Comparison of ENCODE assay signal across 10 cellular contexts in the genomic region with DNA sequence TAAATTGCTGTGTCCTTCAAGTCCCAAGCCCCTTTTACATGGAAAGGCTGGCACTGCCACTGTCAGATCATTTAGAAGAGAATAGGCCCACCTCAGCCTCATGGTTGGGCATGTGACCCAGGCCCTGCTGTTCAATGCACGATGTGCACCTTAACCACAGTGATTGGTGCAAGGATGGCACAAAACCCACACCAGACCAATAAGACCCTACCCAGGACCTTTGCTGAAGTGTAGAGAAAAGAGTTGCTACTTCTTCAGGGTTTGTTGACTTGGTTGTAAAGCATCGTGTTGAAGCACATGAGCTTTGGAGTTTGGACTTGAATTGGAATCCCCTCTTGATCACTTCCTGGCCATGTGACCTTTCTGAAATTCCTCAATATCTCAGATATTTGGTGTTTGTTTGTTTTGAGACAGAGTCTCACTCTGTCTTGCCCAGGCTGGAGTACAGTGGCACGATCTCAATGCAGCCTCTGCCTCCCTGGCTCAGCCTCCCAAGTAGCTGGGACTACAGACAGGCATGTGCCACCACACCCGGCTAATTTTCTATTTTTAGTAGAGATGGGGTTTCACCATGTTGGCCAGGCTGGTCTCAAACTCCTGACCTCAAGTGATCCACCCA. TPM values are rescaled to one million over a fixed set of nuclear protein-coding genes. Genes with fewer than 3 reads are reported as not detected.
DNase-seq lines count a peak whose midpoint lies in the region; ATAC-seq and TF ChIP-seq lines count a peak whose summit lies in the region.
"Had no signal": no experiment of that assay in that cellular context is flagged by ENCODE, and none has a peak within 500 bp of the region (broad histone marks: within the 10 kb centered on the region; RNA-seq: fewer than 3 reads in every experiment).

No MANE protein-coding gene starts in this region.

- no peak for TF ChIP-seq CTCF in liver (IDR thresholded peaks at IDR 0.05; ENCODE audit: low read depth, low read length, missing input control)

- no peak for ATAC-seq in stimulated activated naive CD8-positive, alpha-beta T cell treated with anti-CD3 and anti-CD28 coated beads, Interleukin-15, amount 100 ng/mL, for 72 hours

- peaks cover 16% of the 10 kb centered on the region for H3K4me1 Mint-ChIP-seq in stimulated activated naive CD8-positive, alpha-beta T cell treated with anti-CD3 and anti-CD28 coated beads, Interleukin-15, Interleukin-2, amounts not matched to agents 100 ng/mL and 50 ng/mL, for 24 hours (ENCODE audit: low read depth)
- H3K4me1 Mint-ChIP-seq in stimulated activated naive CD8-positive, alpha-beta T cell treated with anti-CD3 and anti-CD28 coated beads, Interleukin-15, amount 100 ng/mL, for 72 hours = peaks cover 7% of the 10 kb centered on the region
- H3K4me1 Mint-ChIP-seq in activated T-helper 1 cell treated with anti-CD3 and anti-CD28 coated beads, Interleukin-12 subunit alpha, Interleukin-12 subunit beta, Interleukin-2, Interleukin-4 antibody, amounts not matched to agents 30 ng/mL and 10 ng/mL and 1 ng/mL, durations not matched to agents 14 hours and 24 hours and 36 hours (ENCODE audit: low read depth) = peaks cover 3% of the 10 kb centered on the region

- H3K27me3 Mint-ChIP-seq in stimulated activated naive CD8-positive, alpha-beta T cell treated with anti-CD3 and anti-CD28 coated beads, Interleukin-15, Interleukin-2, amounts not matched to agents 100 ng/mL and 50 ng/mL, for 24 hours = no peaks in the 10 kb centered on the region
- no peaks in the 10 kb centered on the region for H3K27me3 Mint-ChIP-seq in stimulated activated naive CD8-positive, alpha-beta T cell treated with anti-CD3 and anti-CD28 coated beads, Interleukin-15, amount 100 ng/mL, for 72 hours
- peaks cover 2% of the 10 kb centered on the region for H3K27me3 Mint-ChIP-seq in activated T-helper 1 cell treated with anti-CD3 and anti-CD28 coated beads, Interleukin-12 subunit alpha, Interleukin-12 subunit beta, Interleukin-2, Interleukin-4 antibody, amounts not matched to agents 30 ng/mL and 10 ng/mL and 1 ng/mL, durations not matched to agents 14 hours and 24 hours and 36 hours (ENCODE audit: insufficient read depth)

- H3K27ac Mint-ChIP-seq in stimulated activated naive CD8-positive, alpha-beta T cell treated with anti-CD3 and anti-CD28 coated beads, Interleukin-15, Interleukin-2, amounts not matched to agents 100 ng/mL and 50 ng/mL, for 24 hours = peak overlapping the region; percentile 83
- no peak overlapping the region for H3K27ac Mint-ChIP-seq in stimulated activated naive CD8-positive, alpha-beta T cell treated with anti-CD3 and anti-CD28 coated beads, Interleukin-15, amount 100 ng/mL, for 72 hours
- H3K27ac Mint-ChIP-seq in activated T-helper 1 cell treated with anti-CD3 and anti-CD28 coated beads, Interleukin-12 subunit alpha, Interleukin-12 subunit beta, Interleukin-2, Interleukin-4 antibody, amounts not matched to agents 30 ng/mL and 10 ng/mL and 1 ng/mL, durations not matched to agents 14 hours and 24 hours and 36 hours = peak overlapping the region; percentile 62
- H3K27ac Mint-ChIP-seq: CD8-positive, alpha-beta T cell had no signal

- no peak for DNase-seq in stimulated activated naive CD8-positive, alpha-beta T cell treated with anti-CD3 and anti-CD28 coated beads, Interleukin-15, amount 100 ng/mL, for 72 hours
- DNase-seq in activated T-helper 1 cell treated with anti-CD3 and anti-CD28 coated beads, Interleukin-12 subunit alpha, Interleukin-12 subunit beta, Interleukin-2, Interleukin-4 antibody, amounts not matched to agents 30 ng/mL and 10 ng/mL and 1 ng/mL, durations not matched to agents 14 hours and 24 hours and 36 hours (ENCODE audit: low spot score) = no peak
- DNase-seq in effector memory CD4-positive, alpha-beta T cell = no peak
- DNase-seq in activated gamma-delta T cell (lab: John Stamatoyannopoulos, UW) (no peak), NCI-H146 treated with DMSO at 0.1 percent for 48 hours (lab: John Stamatoyannopoulos, UW; ENCODE audit: unreplicated experiment) (no peak)

- no peak overlapping the region for H3K27ac ChIP-seq in liver (ENCODE audit: low read depth in 1 of 2, low read length in 2 of 2)
- H3K27ac ChIP-seq in effector memory CD4-positive, alpha-beta T cell (ENCODE audit: insufficient read depth, low read length, poor library complexity, severe bottlenecking) = no peak overlapping the region
- H3K27ac ChIP-seq: BLaER1 had no signal

- H3K36me3 ChIP-seq in liver (ENCODE audit: control insufficient read depth in 4 of 4, insufficient read depth in 3 of 4, low read depth in 1 of 4, low read length in 3 of 4) = no peaks in the 10 kb centered on the region
- no peaks in the 10 kb centered on the region for H3K36me3 ChIP-seq in effector memory CD4-positive, alpha-beta T cell (ENCODE audit: control insufficient read depth, insufficient read depth, low read length)
- H3K36me3 ChIP-seq: BLaER1 had no signal

- TF ChIP-seq RAD21 in liver (IDR thresholded peaks at IDR 0.05) = no peak

- H3K4me1 ChIP-seq in liver (ENCODE audit: control insufficient read depth in 4 of 4, insufficient read depth in 4 of 4, low read length in 3 of 4) = peaks cover 0 to 17% (median 11%) of the 10 kb centered on the region in 4 donors
- no peaks in the 10 kb centered on the region for H3K4me1 ChIP-seq in effector memory CD4-positive, alpha-beta T cell (ENCODE audit: control insufficient read depth, insufficient read depth, low read length, poor library complexity, severe bottlenecking)

- H3K27me3 ChIP-seq in liver (ENCODE audit: control insufficient read depth in 4 of 4, insufficient read depth in 4 of 4, low read length in 3 of 4) = no peaks in the 10 kb centered on the region
- H3K27me3 ChIP-seq in effector memory CD4-positive, alpha-beta T cell (replicated peaks; ENCODE audit: control insufficient read depth, insufficient read depth, low read length, poor library complexity, severe bottlenecking) = no peaks in the 10 kb centered on the region
- H3K27me3 ChIP-seq: BLaER1 had no signal

- H3K9ac ChIP-seq in liver (ENCODE audit: low read depth in 1 of 2, low read length in 2 of 2) = no peak overlapping the region
- H3K9ac ChIP-seq: BLaER1 had no signal

- H3K9me3 Mint-ChIP-seq in stimulated activated naive CD8-positive, alpha-beta T cell treated with anti-CD3 and anti-CD28 coated beads, Interleukin-15, Interleukin-2, amounts not matched to agents 100 ng/mL and 50 ng/mL, for 24 hours = no peaks in the 10 kb centered on the region
- no peaks in the 10 kb centered on the region for H3K9me3 Mint-ChIP-seq in stimulated activated naive CD8-positive, alpha-beta T cell treated with anti-CD3 and anti-CD28 coated beads, Interleukin-15, amount 100 ng/mL, for 72 hours
- no peaks in the 10 kb centered on the region for H3K9me3 Mint-ChIP-seq in activated T-helper 1 cell treated with anti-CD3 and anti-CD28 coated beads, Interleukin-12 subunit alpha, Interleukin-12 subunit beta, Interleukin-2, Interleukin-4 antibody, amounts not matched to agents 30 ng/mL and 10 ng/mL and 1 ng/mL, durations not matched to agents 14 hours and 24 hours and 36 hours
- H3K9me3 Mint-ChIP-seq: CD8-positive, alpha-beta T cell had no signal

- no peaks in the 10 kb centered on the region for H3K36me3 Mint-ChIP-seq in stimulated activated naive CD8-positive, alpha-beta T cell treated with anti-CD3 and anti-CD28 coated beads, Interleukin-15, Interleukin-2, amounts not matched to agents 100 ng/mL and 50 ng/mL, for 24 hours (ENCODE audit: low read depth)
- no peaks in the 10 kb centered on the region for H3K36me3 Mint-ChIP-seq in activated T-helper 1 cell treated with anti-CD3 and anti-CD28 coated beads, Interleukin-12 subunit alpha, Interleukin-12 subunit beta, Interleukin-2, Interleukin-4 antibody, amounts not matched to agents 30 ng/mL and 10 ng/mL and 1 ng/mL, durations not matched to agents 14 hours and 24 hours and 36 hours (ENCODE audit: low read depth)
- H3K36me3 Mint-ChIP-seq: CD8-positive, alpha-beta T cell had no signal

- no peaks in the 10 kb centered on the region for H3K9me3 ChIP-seq in liver (ENCODE audit: control insufficient read depth in 4 of 4, low read length in 3 of 4)
- H3K9me3 ChIP-seq in effector memory CD4-positive, alpha-beta T cell (ENCODE audit: control insufficient read depth, low read length) = no peaks in the 10 kb centered on the region
- H3K9me3 ChIP-seq: BLaER1 had no signal

- no peak overlapping the region for H3K4me3 Mint-ChIP-seq in stimulated activated naive CD8-positive, alpha-beta T cell treated with anti-CD3 and anti-CD28 coated beads, Interleukin-15, Interleukin-2, amounts not matched to agents 100 ng/mL and 50 ng/mL, for 24 hours
- H3K4me3 Mint-ChIP-seq in stimulated activated naive CD8-positive, alpha-beta T cell treated with anti-CD3 and anti-CD28 coated beads, Interleukin-15, amount 100 ng/mL, for 72 hours = no peak overlapping the region
- H3K4me3 Mint-ChIP-seq in activated T-helper 1 cell treated with anti-CD3 and anti-CD28 coated beads, Interleukin-12 subunit alpha, Interleukin-12 subunit beta, Interleukin-2, Interleukin-4 antibody, amounts not matched to agents 30 ng/mL and 10 ng/mL and 1 ng/mL, durations not matched to agents 14 hours and 24 hours and 36 hours = no peak overlapping the region
- H3K4me3 Mint-ChIP-seq: CD8-positive, alpha-beta T cell had no signal

- 60% methylated on average over 4 of the region's 4 CpGs for WGBS in liver

- intact Hi-C loops in activated T-helper 1 cell treated with anti-CD3 and anti-CD28 coated beads, Interleukin-12 subunit alpha, Interleukin-12 subunit beta, Interleukin-2, Interleukin-4 antibody, amounts not matched to agents 30 ng/mL and 10 ng/mL and 1 ng/mL, durations not matched to agents 14 hours and 24 hours and 36 hours (cut with micrococcal nuclease) = loop anchor here (2.0 to 10.0 kb wide), 6 partner anchors 24 to 1208 kb away; a partner anchor contains a TSS

- no peak overlapping the region for H3K4me3 ChIP-seq in liver (ENCODE audit: low read depth in 1 of 3, low read length in 3 of 3)
- no peak overlapping the region for H3K4me3 ChIP-seq in effector memory CD4-positive, alpha-beta T cell (ENCODE audit: insufficient read depth, low read depth, low read length, poor library complexity, severe bottlenecking)
- H3K4me3 ChIP-seq: BLaER1, K562 had no signal

TF ChIP-seq in liver, 16 proteins besides CTCF, POLR2A, EP300 and RAD21:
- TF ChIP-seq TAF1 (conservative IDR thresholded peaks at IDR 0.05) = no peak
- TF ChIP-seq HNF4A (conservative IDR thresholded peaks at IDR 0.05) = peak; percentile 11 to 51
- TF ChIP-seq GABPA (IDR thresholded peaks at IDR 0.05 in 1 of 2, conservative IDR thresholded peaks at IDR 0.05 in 1 of 2) = no peak

RNA-seq across cellular contexts. Expression of a gene that starts 24.8 kb away (rescaled TPM):
- total RNA-seq in activated T-helper 1 cell treated with anti-CD3 and anti-CD28 coated beads, Interleukin-12 subunit alpha, Interleukin-12 subunit beta, Interleukin-2, Interleukin-4 antibody, amounts not matched to agents 30 ng/mL and 10 ng/mL and 1 ng/mL, durations not matched to agents 14 hours and 24 hours and 36 hours = 83.6 and 86.3 TPM in 2 replicates
- 10 to 100 TPM; 22.7 to 32.8 TPM for total RNA-seq in liver
- 10 to 100 TPM; 23.9 to 27.1 TPM for polyA plus RNA-seq in liver

Comparison
In these comparisons a context has a peak if more than half of its experiments do, and no peak if none do; other contexts are left out.
1. H3K27ac Mint-ChIP-seq: peak in stimulated activated naive CD8-positive, alpha-beta T cell treated with anti-CD3 and anti-CD28 coated beads, Interleukin-15, Interleukin-2, amounts not matched to agents 100 ng/mL and 50 ng/mL, for 24 hours (single experiment) and activated T-helper 1 cell treated with anti-CD3 and anti-CD28 coated beads, Interleukin-12 subunit alpha, Interleukin-12 subunit beta, Interleukin-2, Interleukin-4 antibody, amounts not matched to agents 30 ng/mL and 10 ng/mL and 1 ng/mL, durations not matched to agents 14 hours and 24 hours and 36 hours (single experiment); none in stimulated activated naive CD8-positive, alpha-beta T cell treated with anti-CD3 and anti-CD28 coated beads, Interleukin-15, amount 100 ng/mL, for 72 hours (0 of 2).